ENCODE assay signal across 1 cellular context in genomic region chr16:85584989-85585388, GRCh38.
TF ChIP-seq lines count a peak whose summit lies in the region.

No MANE protein-coding gene starts in this region.

TF ChIP-seq in H1, 55 proteins besides CTCF, POLR2A, EP300 and RAD21:
- TF ChIP-seq MAX (IDR thresholded peaks at IDR 0.05) (peak; percentile 60; the same call in 1 of the 2 replicates), BCL11A (IDR thresholded peaks at IDR 0.05; ENCODE audit: low read depth in 2 of 2, low read length in 2 of 2) (no peak), SIX5 (IDR thresholded peaks at IDR 0.05; ENCODE audit: low read depth, low read length) (no peak), KDM5A (IDR thresholded peaks at IDR 0.05; ENCODE audit: low read length) (no peak), SAP30 (IDR thresholded peaks at IDR 0.05; ENCODE audit: insufficient read depth, insufficient replicate concordance, low read length) (no peak), E2F6 (IDR thresholded peaks at IDR 0.05) (peak; percentile 88), SP2 (IDR thresholded peaks at IDR 0.05; ENCODE audit: low read length) (no peak), TCF12 (IDR thresholded peaks at IDR 0.05; ENCODE audit: low read depth, low read length) (no peak), ASH2L (IDR thresholded peaks at IDR 0.05; ENCODE audit: low read length) (no peak), GTF2F1 (IDR thresholded peaks at IDR 0.05; ENCODE audit: borderline replicate concordance, low read depth, low read length) (no peak), USF2 (IDR thresholded peaks at IDR 0.05; ENCODE audit: low read length) (no peak)
TF ChIP-seq in H1: peak in this region for 2.
